In genomic region chr15:52294881-52295420, GRCh38 we compare ENCODE assay signal across 8 cellular contexts. TPM values are rescaled to one million over a fixed set of nuclear protein-coding genes. Genes with fewer than 3 reads are reported as not detected.
A peak's percentile ranks its signal among the peaks of the same experiment; 100 is the strongest.
DNase-seq lines count a peak whose midpoint lies in the region; ATAC-seq, FAIRE-seq and TF ChIP-seq lines count a peak whose summit lies in the region.

No MANE protein-coding gene starts in this region.

- H3K9me3 Mint-ChIP-seq in activated CD8-positive, alpha-beta T cell treated with anti-CD3 and anti-CD28 coated beads, Interleukin-2, amount 10 ng/mL, durations not matched to agents 7 days and 5 days (ENCODE audit: insufficient read depth) = no peaks in the 10 kb centered on the region

- no peaks in the 10 kb centered on the region for H3K36me3 ChIP-seq in small intestine (ENCODE audit: control insufficient read depth in 2 of 2, insufficient read depth in 2 of 2, low read length in 2 of 2)

- H3K27me3 Mint-ChIP-seq in activated CD8-positive, alpha-beta T cell treated with anti-CD3 and anti-CD28 coated beads, Interleukin-2, amount 10 ng/mL, durations not matched to agents 7 days and 5 days (ENCODE audit: low read depth) = peaks cover 51% of the 10 kb centered on the region

- peak overlapping the region; percentile 42 for H3K4me3 Mint-ChIP-seq in activated CD8-positive, alpha-beta T cell treated with anti-CD3 and anti-CD28 coated beads, Interleukin-2, amount 10 ng/mL, durations not matched to agents 7 days and 5 days

- no peak overlapping the region for H3K27ac Mint-ChIP-seq in activated CD8-positive, alpha-beta T cell treated with anti-CD3 and anti-CD28 coated beads, Interleukin-2, amount 10 ng/mL, durations not matched to agents 7 days and 5 days

- CTCF ChIA-PET in activated CD8-positive, alpha-beta T cell treated with anti-CD3 and anti-CD28 coated beads, Interleukin-2, amount 10 ng/mL, durations not matched to agents 7 days and 5 days (lab: Charles Lee) = interaction anchor here (1.2 to 2.4 kb wide), 4 partner anchors 15 to 38 kb away, joined by 3 to 8 read pairs (median 4); no protein-coding TSS in a partner anchor

- 4 to 7% (median 5%) methylated on average over 23 to 32 of the region's 32 CpGs for WGBS in small intestine, 3 donors

- H3K36me3 Mint-ChIP-seq in activated CD8-positive, alpha-beta T cell treated with anti-CD3 and anti-CD28 coated beads, Interleukin-2, amount 10 ng/mL, durations not matched to agents 7 days and 5 days (ENCODE audit: low read depth) = no peaks in the 10 kb centered on the region

- no peak for TF ChIP-seq POLR2A in GM12892 (IDR thresholded peaks at IDR 0.05; ENCODE audit: low read depth, low read length)

- peaks cover 0 to 5% of the 10 kb centered on the region in 2 donors for H3K4me1 ChIP-seq in small intestine (ENCODE audit: control insufficient read depth in 2 of 2, insufficient read depth in 1 of 2, low read depth in 1 of 2, low read length in 1 of 2)

- ATAC-seq in HG02759 (IDR thresholded peaks at IDR 0.05; ENCODE audit: unreplicated experiment) (peak; percentile 26), GM21447 (IDR thresholded peaks at IDR 0.05; ENCODE audit: unreplicated experiment) (no peak), HG03135 (IDR thresholded peaks at IDR 0.05; ENCODE audit: unreplicated experiment) (no peak)
- peak; percentile 43 for ATAC-seq in activated CD8-positive, alpha-beta T cell treated with anti-CD3 and anti-CD28 coated beads, Interleukin-2, amount 10 ng/mL, durations not matched to agents 7 days and 5 days

- POLR2A ChIA-PET in activated CD8-positive, alpha-beta T cell treated with anti-CD3 and anti-CD28 coated beads, Interleukin-2, amount 10 ng/mL, durations not matched to agents 7 days and 5 days (lab: Charles Lee) = interaction anchor here (2.1 kb wide), 1 partner anchor 33 kb away, joined by 4 read pairs; no protein-coding TSS in a partner anchor

- no peak for FAIRE-seq in small intestine (lab: Jason Lieb, UNC)
- no peak for FAIRE-seq in GM12892 (lab: Jason Lieb, UNC)

- H3K4me3 ChIP-seq in iPS-11a (ENCODE audit: low read depth, low read length) = peak overlapping the region; percentile 60
- H3K4me3 ChIP-seq in small intestine (ENCODE audit: low read depth in 1 of 2, low read length in 2 of 2) = peak overlapping the region; percentile 50 to 56

- H3K4me1 Mint-ChIP-seq in activated CD8-positive, alpha-beta T cell treated with anti-CD3 and anti-CD28 coated beads, Interleukin-2, amount 10 ng/mL, durations not matched to agents 7 days and 5 days (ENCODE audit: low read depth) = peaks cover 32% of the 10 kb centered on the region

- H3K27me3 ChIP-seq in small intestine (ENCODE audit: control insufficient read depth in 2 of 2, insufficient read depth in 2 of 2, low read length in 2 of 2) = peaks cover 0 to 2% of the 10 kb centered on the region in 2 donors

- no peaks in the 10 kb centered on the region for H3K9me3 ChIP-seq in small intestine (ENCODE audit: control insufficient read depth, low read depth)

- H3K27ac ChIP-seq in small intestine (ENCODE audit: low read depth in 1 of 2, low read length in 1 of 2) = peak overlapping the region; percentile 2 to 37

- DNase-seq in activated CD8-positive, alpha-beta T cell treated with anti-CD3 and anti-CD28 coated beads, Interleukin-2, amount 10 ng/mL, durations not matched to agents 7 days and 5 days = no peak
- peak; percentile 27 for DNase-seq in small intestine
- no peak for DNase-seq in GM12892 (ENCODE audit: insufficient read length)
- no peak for DNase-seq in middle frontal gyrus (ENCODE audit: extremely low spot score, low spot score)

RNA-seq across cellular contexts. Expression of gene MYO5C, which starts 0.7 kb away (rescaled TPM):
- total RNA-seq in activated CD8-positive, alpha-beta T cell treated with anti-CD3 and anti-CD28 coated beads, Interleukin-2, amount 10 ng/mL, durations not matched to agents 7 days and 5 days = 1 to 10 TPM; 2.5 to 3.2 TPM
- 10 to 100 TPM in 1 of 3 donors, 1 to 10 TPM in 2; 2.4 to 10.4 (median 3.1) TPM for polyA plus RNA-seq in small intestine
- 1.1 TPM for polyA plus RNA-seq in GM12892 (2012; ENCODE audit: missing spikeins)

Comparison
In these comparisons a context has a peak if more than half of its experiments do, and no peak if none do; other contexts are left out.
1. ATAC-seq: peak in HG02759 (single experiment) and activated CD8-positive, alpha-beta T cell treated with anti-CD3 and anti-CD28 coated beads, Interleukin-2, amount 10 ng/mL, durations not matched to agents 7 days and 5 days (single experiment); none in GM21447 (single experiment) and HG03135 (single experiment).